In genomic region chr17:8630227-8630801, GRCh38 we compare ENCODE assay signal across 8 cellular contexts. TPM values are rescaled to one million over a fixed set of nuclear protein-coding genes. Genes with fewer than 3 reads are reported as not detected.
A peak's percentile ranks its signal among the peaks of the same experiment; 100 is the strongest.
DNase-seq lines count a peak whose midpoint lies in the region; ATAC-seq and TF ChIP-seq lines count a peak whose summit lies in the region.

MYH10 (minus strand) TSS chr17:8630725; CDS start chr17:8623246, 7,479 bp downstream.

- WGBS in esophagus, 2 donors = 1% methylated on average over 32 to 33 of the region's 33 CpGs

- no peak for TF ChIP-seq CTCF in nephron progenitor cell (IDR thresholded peaks at IDR 0.05)

- peak within 1 kb of the TSS; percentile 88 for H3K4me3 Mint-ChIP-seq in nephron progenitor cell

- H3K27ac ChIP-seq in esophagus (ENCODE audit: low read depth in 2 of 2, low read length in 1 of 2) = peak within 1 kb of the TSS; percentile 26 to 62

- no peaks in the 10 kb centered on the region for H3K27me3 ChIP-seq in esophagus (ENCODE audit: control insufficient read depth in 1 of 2, insufficient read depth in 2 of 2, low read length in 2 of 2)

- DNase-seq in G401 (ENCODE audit: low spot score) = no peak
- DNase-seq in RPMI7951 (ENCODE audit: low read depth) = no peak
- DNase-seq in nephron progenitor cell = no peak
- DNase-seq in EL = no peak
- no peak for DNase-seq in activated gamma-delta T cell treated with Interleukin-2 at 50 U/mL for 16 hours
- no peak for DNase-seq in OCI-M1 (lab: John Stamatoyannopoulos, UW)

- no peaks in the 10 kb centered on the region for H3K36me3 ChIP-seq in esophagus (ENCODE audit: control insufficient read depth in 2 of 2, insufficient read depth in 2 of 2, low read length in 1 of 2)

- H3K4me1 ChIP-seq in esophagus (ENCODE audit: control insufficient read depth in 2 of 2, insufficient read depth in 2 of 2, low read length in 1 of 2) = peaks cover 4% of the 10 kb centered on the region in 2 donors

- H3K27me3 Mint-ChIP-seq in nephron progenitor cell (ENCODE audit: low read depth, poor library complexity) = peaks cover 5% of the 10 kb centered on the region

- in situ Hi-C loops in G401 (cut with HindIII; ENCODE audit: low sequenced_read_pairs) = no loop called here

- peaks cover 32% of the 10 kb centered on the region for H3K4me1 Mint-ChIP-seq in nephron progenitor cell

- no peak for ATAC-seq in GM18867 (IDR thresholded peaks at IDR 0.05; ENCODE audit: unreplicated experiment)

- no peaks in the 10 kb centered on the region for H3K9me3 Mint-ChIP-seq in nephron progenitor cell

- H3K4me3 ChIP-seq in esophagus (ENCODE audit: low read depth in 1 of 2, low read length in 2 of 2) = peak within 1 kb of the TSS; percentile 74 to 77

- H3K27ac Mint-ChIP-seq in nephron progenitor cell = peak within 1 kb of the TSS; percentile 99

- H3K9me3 ChIP-seq in esophagus (ENCODE audit: control insufficient read depth in 2 of 2, insufficient read depth in 1 of 2, low read depth in 1 of 2, low read length in 1 of 2) = no peaks in the 10 kb centered on the region

- no peaks in the 10 kb centered on the region for H3K36me3 Mint-ChIP-seq in nephron progenitor cell (ENCODE audit: low read depth)

RNA-seq across cellular contexts. Expression of gene MYH10, which starts in this region (rescaled TPM):
- total RNA-seq in G401 (2014; rRNA removed; shearing (Covaris generic)) = 57.8 and 147 TPM in 2 replicates
- total RNA-seq in RPMI7951 (2014; rRNA removed; shearing (Covaris generic)) = 18.8 and 21.9 TPM in 2 replicates
- 1 to 10 TPM; 2.4 to 3.2 TPM for polyA plus RNA-seq in esophagus
